Comparison of ENCODE assay signal across 1 cellular context in genomic region chr16:8959921-8960787, GRCh38.
TF ChIP-seq lines count a peak whose summit lies in the region.

No MANE protein-coding gene starts in this region.

TF ChIP-seq in WTC11, 78 proteins besides CTCF, POLR2A, EP300 and RAD21 (continued from another document):
- no peak for TF ChIP-seq STAT6 (CRISPR knock-in tag; conservative IDR thresholded peaks at IDR 0.05; ENCODE audit: low read depth)
- no peak for TF ChIP-seq ZNF671 (CRISPR knock-in tag; IDR thresholded peaks at IDR 0.05)
